Comparison of ENCODE assay signal across 15 cellular contexts in genomic region chr5:160441352-160441781, GRCh38. TPM values are rescaled to one million over a fixed set of nuclear protein-coding genes. Genes with fewer than 3 reads are reported as not detected.
DNase-seq lines count a peak whose midpoint lies in the region; ATAC-seq and TF ChIP-seq lines count a peak whose summit lies in the region.
"Had no signal": no experiment of that assay in that cellular context is flagged by ENCODE, and none has a peak within 500 bp of the region (broad histone marks: within the 10 kb centered on the region; RNA-seq: fewer than 3 reads in every experiment).

No MANE protein-coding gene starts in this region.

- H3K4me1 Mint-ChIP-seq in T-cell = peaks cover 7 to 18% (median 14%) of the 10 kb centered on the region in 3 donors

- no peaks in the 10 kb centered on the region for H3K36me3 Mint-ChIP-seq in T-cell
- H3K36me3 Mint-ChIP-seq: CD14-positive monocyte, WTC11 had no signal

- peaks cover 26% of the 10 kb centered on the region for H3K4me1 ChIP-seq in SJSA1 (replicated peaks)
- peaks cover 13% of the 10 kb centered on the region for H3K4me1 ChIP-seq in upper lobe of right lung

- no peak overlapping the region for H3K27ac ChIP-seq in SJSA1
- no peak overlapping the region for H3K27ac ChIP-seq in upper lobe of right lung
- H3K27ac ChIP-seq: ovary had no signal

- H3K9me3 ChIP-seq in SJSA1 (replicated peaks) (no peaks in the 10 kb centered on the region), upper lobe of right lung (no peaks in the 10 kb centered on the region)
- H3K9me3 ChIP-seq: ovary had no signal

- no peak overlapping the region for H3K27ac Mint-ChIP-seq in T-cell
- H3K27ac Mint-ChIP-seq: stimulated activated effector memory CD8-positive, alpha-beta T cell treated with anti-CD3 and anti-CD28 coated beads, Interleukin-12 subunit alpha, Interleukin-12 subunit beta, amount 100 ng/mL, for 72 hours; WTC11 had no signal

- H3K9me3 Mint-ChIP-seq in T-cell = no peaks in the 10 kb centered on the region
- H3K9me3 Mint-ChIP-seq: CD14-positive monocyte; stimulated activated effector memory CD8-positive, alpha-beta T cell treated with anti-CD3 and anti-CD28 coated beads, Interleukin-12 subunit alpha, Interleukin-12 subunit beta, amount 100 ng/mL, for 72 hours; WTC11 had no signal

- CTCF ChIA-PET in T-cell (lab: Charles Lee) = interaction anchor here (0.8 to 4.8 kb wide), 3 partner anchors 17 to 66 kb away, joined by 3 to 23 read pairs (median 4); no protein-coding TSS in a partner anchor

- POLR2A ChIA-PET in T-cell (lab: Charles Lee) = no interaction called here

- H3K27me3 ChIP-seq in SJSA1 (replicated peaks) = no peaks in the 10 kb centered on the region
- peaks cover 6% of the 10 kb centered on the region for H3K27me3 ChIP-seq in upper lobe of right lung
- H3K27me3 ChIP-seq: ovary had no signal

- H3K4me3 ChIP-seq in SJSA1 (no peak overlapping the region), upper lobe of right lung (no peak overlapping the region)
- H3K4me3 ChIP-seq: ovary had no signal

- TF ChIP-seq CTCF in upper lobe of right lung (IDR thresholded peaks at IDR 0.05) = no peak

- intact Hi-C loops in upper lobe of right lung (cut with DNase I) = no loop called here

- H3K27me3 Mint-ChIP-seq in T-cell = no peaks in the 10 kb centered on the region

- ATAC-seq in GM19035 (IDR thresholded peaks at IDR 0.05; ENCODE audit: unreplicated experiment) = peak; percentile 19
- ATAC-seq in HG02840 (IDR thresholded peaks at IDR 0.05; ENCODE audit: low FRiP score, unreplicated experiment) = peak; percentile 26
- ATAC-seq in upper lobe of right lung = no peak
- no peak for ATAC-seq in T-cell (replicated peaks in 1 of 4)
- ATAC-seq: stimulated activated effector memory CD8-positive, alpha-beta T cell treated with anti-CD3 and anti-CD28 coated beads, Interleukin-12 subunit alpha, Interleukin-12 subunit beta, amount 100 ng/mL, for 72 hours; WTC11 had no signal

- H3K4me3 Mint-ChIP-seq in T-cell = no peak overlapping the region
- H3K4me3 Mint-ChIP-seq: CD14-positive monocyte; stimulated activated effector memory CD8-positive, alpha-beta T cell treated with anti-CD3 and anti-CD28 coated beads, Interleukin-12 subunit alpha, Interleukin-12 subunit beta, amount 100 ng/mL, for 72 hours; WTC11 had no signal

- H3K36me3 ChIP-seq in SJSA1 (no peaks in the 10 kb centered on the region), upper lobe of right lung (no peaks in the 10 kb centered on the region)
- H3K36me3 ChIP-seq: ovary had no signal

- DNase-seq in GDM1 (lab: John Stamatoyannopoulos, UW) (peak; percentile 7), SJSA1 (ENCODE audit: low read depth in 1 of 2, low spot score in 2 of 2) (peak; percentile 30 to 58), NCI-H1105 treated with DMSO at 0.1 percent for 48 hours (lab: John Stamatoyannopoulos, UW) (no peak), upper lobe of right lung (no peak), T-cell (no peak), NCI-H146 treated with DMSO at 0.1 percent for 48 hours (lab: John Stamatoyannopoulos, UW; ENCODE audit: unreplicated experiment) (no peak)
- DNase-seq: caudate nucleus, MV-4-11, NCI-H446 treated with DMSO at 0.1 percent for 48 hours, ovary had no signal

RNA-seq across cellular contexts. Expression of gene PTTG1, which starts 19.7 kb away (rescaled TPM):
- total RNA-seq in SJSA1 (2014; rRNA removed; shearing (Covaris generic)) = 659 and 829 TPM in 2 replicates
- total RNA-seq in upper lobe of right lung (5.6 TPM), T-cell (10 to 100 TPM in 2 of 5 donors, 1 to 10 TPM in 3; 6.6 to 16.5 (median 8.8) TPM)

RNA-seq across cellular contexts. Expression of gene SLU7, which starts 22.5 kb away (rescaled TPM):
- 71.1 and 102 TPM in 2 replicates for total RNA-seq in SJSA1 (2014; rRNA removed; shearing (Covaris generic))
- total RNA-seq in upper lobe of right lung (49.2 TPM), T-cell (10 to 100 TPM; 64.9 to 76.8 (median 75.2) TPM)

RNA-seq across cellular contexts. Expression of gene FAM200C, which starts 41.5 kb away (rescaled TPM):
- 5.0 and 5.5 TPM in 2 replicates for total RNA-seq in SJSA1 (2014; rRNA removed; shearing (Covaris generic))
- total RNA-seq in upper lobe of right lung (2.8 TPM), T-cell (under 1 TPM in 4 of 5 donors, not detected in 1; 0.12 to 0.76 (median 0.58) TPM)

Comparison
In these comparisons a context has a peak if more than half of its experiments do, and no peak if none do; other contexts are left out.
1. DNase-seq: peak in GDM1 (single experiment) and SJSA1 (2 of 2); none in NCI-H1105 treated with DMSO at 0.1 percent for 48 hours (single experiment), upper lobe of right lung (single experiment), T-cell (0 of 34) and NCI-H146 treated with DMSO at 0.1 percent for 48 hours (single experiment).
2. ATAC-seq: peak in GM19035 (single experiment) and HG02840 (single experiment); none in upper lobe of right lung (single experiment) and T-cell (0 of 4).
3. RNA of gene PTTG1, which starts 19.7 kb away (total RNA-seq): 659 to 829 TPM in SJSA1; 6.6 to 16.5 TPM in T-cell and 5.6 TPM in upper lobe of right lung (single experiment); every median in the first group is over 10 times any median in the second.